In genomic region chr1:116340506-116341240, GRCh38 we compare ENCODE assay signal across 19 cellular contexts. TPM values are rescaled to one million over a fixed set of nuclear protein-coding genes. Genes with fewer than 3 reads are reported as not detected.
A peak's percentile ranks its signal among the peaks of the same experiment; 100 is the strongest.
DNase-seq lines count a peak whose midpoint lies in the region; ATAC-seq, FAIRE-seq and TF ChIP-seq lines count a peak whose summit lies in the region.
"Had no signal": no experiment of that assay in that cellular context is flagged by ENCODE, and none has a peak within 500 bp of the region (broad histone marks: within the 10 kb centered on the region; RNA-seq: fewer than 3 reads in every experiment).

No MANE protein-coding gene starts in this region.

- ATAC-seq in esophagus mucosa, result peak; percentile 98
- ATAC-seq in HepG2, result no peak
- ATAC-seq in GM21786 (IDR thresholded peaks at IDR 0.05; ENCODE audit: unreplicated experiment), result no peak

- DNase-seq in HPDE6-E6E7 (ENCODE audit: extremely low spot score) (peak; percentile 78), RWPE1 (ENCODE audit: low spot score) (peak; percentile 91), HepG2 (ENCODE audit: low spot score) (no peak), NCI-H2227 (lab: John Stamatoyannopoulos, UW; ENCODE audit: unreplicated experiment) (no peak), NCI-H2029 (lab: John Stamatoyannopoulos, UW) (no peak), NCI-H2227 treated with DMSO at 0.1 percent for 48 hours (lab: John Stamatoyannopoulos, UW) (no peak)
- DNase-seq: ACHN; CD4-positive, CD25-positive, alpha-beta regulatory T cell; DMS79; GOT3; HFFc6; NCI-H1417 treated with DMSO at 0.1 percent for 48 hours; NCI-H2029 treated with DMSO at 0.1 percent for 48 hours; NCI-H345; NCI-H526 treated with DMSO at 0.1 percent for 48 hours had no signal

- H3K4me2 ChIP-seq in HepG2 (ENCODE audit: low read depth, low read length), result no peak overlapping the region

- BruUV-seq in HepG2 (replicated peaks; lab: Mats Ljungman, UMichigan), result no TSS peak

- H3K9ac ChIP-seq in HepG2 (ENCODE audit: insufficient read depth, low read depth, low read length), result no peak overlapping the region

- WGBS in HepG2 (ENCODE audit: low lambda C conversion rate), result 9% methylated on average over 2 of the region's 2 CpGs

- H4K20me1 ChIP-seq in HepG2 (ENCODE audit: insufficient read depth, low read length), result no peaks in the 10 kb centered on the region

- TF ChIP-seq CTCF in RWPE1 (conservative IDR thresholded peaks at IDR 0.05; ENCODE audit: low read depth), result no peak
- no peak for TF ChIP-seq CTCF in HepG2 (CRISPR knock-in tag; IDR thresholded peaks at IDR 0.05)

- TF ChIP-seq RAD21 in HepG2 (CRISPR knock-in tag; IDR thresholded peaks at IDR 0.05), result no peak

- H3K79me2 ChIP-seq in HepG2 (ENCODE audit: insufficient read depth, low read length), result no peaks in the 10 kb centered on the region

- H3K4me1 ChIP-seq in HepG2 (ENCODE audit: insufficient read depth, low read length), result peaks cover 27% of the 10 kb centered on the region

- intact Hi-C loops in HepG2 (cut with micrococcal nuclease; ENCODE audit: unreplicated experiment), result no loop called here

- H2AFZ ChIP-seq in HepG2 (ENCODE audit: low read length), result no peak overlapping the region

- no peaks in the 10 kb centered on the region for H3K9me3 ChIP-seq in HepG2 (ENCODE audit: low read length)

- FAIRE-seq in HepG2 (lab: Jason Lieb, UNC), result no peak
- FAIRE-seq: G401.6, GM12892 had no signal

- in situ Hi-C loops in HepG2 (cut with HindIII; ENCODE audit: extremely low pct_ligation_motif_present, low pct_unique_long_range_greater_than_20kb), result no loop called here

- H3K27me3 ChIP-seq in HepG2 (ENCODE audit: control insufficient read depth in 1 of 2, insufficient read depth in 2 of 2, low read length in 2 of 2), result peaks cover 3 to 4% of the 10 kb centered on the region in 2 experiments; a peak in 1 of 5 replicates

- no peak overlapping the region for H3K4me3 ChIP-seq in HepG2 (replicated peaks in 1 of 3; ENCODE audit: insufficient read depth in 1 of 3, low read depth in 2 of 3, low read length in 3 of 3)

- TF ChIP-seq EP300 in HepG2 (IDR thresholded peaks at IDR 0.05; ENCODE audit: low read depth in 2 of 2, low read length in 2 of 2) (no peak), HepG2 (CRISPR knock-in tag; IDR thresholded peaks at IDR 0.05; ENCODE audit: borderline replicate concordance) (no peak)

- no peaks in the 10 kb centered on the region for H3K36me3 ChIP-seq in HepG2 (replicated peaks in 1 of 2; ENCODE audit: control insufficient read depth in 1 of 2, insufficient read depth in 2 of 2, low read length in 2 of 2)

- no peak for TF ChIP-seq POLR2A in HepG2 (IDR thresholded peaks at IDR 0.05; ENCODE audit: insufficient read depth in 1 of 2, low read depth in 2 of 2, low read length in 2 of 2)

- CTCF ChIA-PET in RWPE1 (lab: Yijun Ruan, JAX), result interaction anchor here (0.6 to 0.7 kb wide), 3 partner anchors 58 to 353 kb away, joined by 3 to 4 read pairs (median 4); no protein-coding TSS in a partner anchor
- CTCF ChIA-PET in HepG2 (lab: Yijun Ruan, JAX; ENCODE audit: low intra/inter-chr PET ratio, low total read pairs), result no interaction called here

- no peak overlapping the region for H3K27ac ChIP-seq in RWPE1
- H3K27ac ChIP-seq in HepG2 (ENCODE audit: extremely low read length, insufficient read depth, low read length), result no peak overlapping the region

- POLR2A ChIA-PET in RWPE1 (lab: Yijun Ruan, JAX; ENCODE audit: low non-redundant PET) (no interaction called here), HepG2 (lab: Yijun Ruan, JAX) (no interaction called here)

TF ChIP-seq in HepG2, 621 proteins besides CTCF, POLR2A, EP300 and RAD21:
- TF ChIP-seq ZNF101 (CRISPR knock-in tag; IDR thresholded peaks at IDR 0.05; ENCODE audit: borderline replicate concordance, low read depth) (no peak), ZNF3 (CRISPR knock-in tag; IDR thresholded peaks at IDR 0.05) (peak; percentile 76; the same call in 1 of the 2 replicates)
TF ChIP-seq in HepG2: peak in this region for 1.

RNA-seq across cellular contexts. Expression of gene ATP1A1, which starts 32.4 kb away (rescaled TPM):
- total RNA-seq in esophagus mucosa (371 TPM), HepG2 (2016; rRNA removed; fragmentation: Illumina TruSeq; extraction: Trizol) (210 and 280 TPM in 2 replicates)
- total RNA-seq in HepG2 (2016; cell fraction: cytosol; rRNA removed; fragmentation: Illumina TruSeq; extraction: Trizol; ENCODE audit: low read depth), result 60.3 and 83.4 TPM in 2 replicates
- 183 and 291 TPM in 2 replicates for total RNA-seq in HepG2 (2016; cell fraction: insoluble cytoplasmic fraction; rRNA removed; fragmentation: Illumina TruSeq; extraction: Trizol)
- 133 and 176 TPM in 2 replicates for total RNA-seq in HepG2 (2016; cell fraction: membrane; rRNA removed; fragmentation: Illumina TruSeq; extraction: Trizol)
- 383 and 432 TPM in 2 replicates for total RNA-seq in HepG2 (2016; cell fraction: nucleus; rRNA removed; fragmentation: Illumina TruSeq; extraction: Trizol)
- 627 and 705 TPM in 2 replicates for polyA plus RNA-seq in HepG2 (2011; rRNA removed)
- 735 and 774 TPM in 2 replicates for polyA plus RNA-seq in HepG2 (2011; cell fraction: cytosol; rRNA removed)
- polyA plus RNA-seq in HepG2 (2011; cell fraction: nucleus; rRNA removed), result 313 and 327 TPM in 2 replicates
- 467 and 657 TPM in 2 replicates for polyA plus RNA-seq in HepG2 (2012)
- polyA plus RNA-seq in HepG2 (2016; cell fraction: cytosol; fragmentation: Illumina TruSeq; extraction: Trizol; ENCODE audit: low read depth), result 69.6 and 84.9 TPM in 2 replicates
- 219 and 228 TPM in 2 replicates for polyA plus RNA-seq in HepG2 (2016; cell fraction: insoluble cytoplasmic fraction; fragmentation: Illumina TruSeq; extraction: Trizol; ENCODE audit: low read depth)
- 106 and 149 TPM in 2 replicates for polyA plus RNA-seq in HepG2 (2016; cell fraction: membrane; fragmentation: Illumina TruSeq; extraction: Trizol; ENCODE audit: low read depth)
- polyA plus RNA-seq in HepG2 (2016; cell fraction: nucleus; fragmentation: Illumina TruSeq; extraction: Trizol; ENCODE audit: insufficient read depth, low read depth), result 515 and 526 TPM in 2 replicates
- 367 and 928 TPM in 2 replicates for polyA minus RNA-seq in HepG2 (2011; rRNA and poly(A)+ RNA removed; ENCODE audit: low replicate concordance)
- polyA minus RNA-seq in HepG2 (2011; cell fraction: cytosol; rRNA and poly(A)+ RNA removed), result 438 and 487 TPM in 2 replicates
- 356 and 442 TPM in 2 replicates for polyA minus RNA-seq in HepG2 (2011; cell fraction: nucleus; rRNA and poly(A)+ RNA removed)

Comparison
In these comparisons a context has a peak if more than half of its experiments do, and no peak if none do; other contexts are left out.
1. DNase-seq: peak in HPDE6-E6E7 (single experiment) and RWPE1 (single experiment); none in HepG2 (single experiment), NCI-H2227 (single experiment), NCI-H2029 (single experiment) and NCI-H2227 treated with DMSO at 0.1 percent for 48 hours (single experiment).